15 cellular contexts compared by ENCODE assay signal in genomic region chr13:35014606-35015005, GRCh38.
DNase-seq lines count a peak whose midpoint lies in the region; ATAC-seq and TF ChIP-seq lines count a peak whose summit lies in the region.
"Had no signal": no experiment of that assay in that cellular context is flagged by ENCODE, and none has a peak within 500 bp of the region (broad histone marks: within the 10 kb centered on the region; RNA-seq: fewer than 3 reads in every experiment).

No MANE protein-coding gene starts in this region.

- H3F3A ChIP-seq in neural progenitor cell (ENCODE audit: low read depth), result peaks cover 14% of the 10 kb centered on the region

- H3K4me1 Mint-ChIP-seq in neural progenitor cell, result peaks cover 18% of the 10 kb centered on the region

- H3K36me3 ChIP-seq in GM06990 (ENCODE audit: control insufficient read depth, insufficient read depth, low read length), result no peaks in the 10 kb centered on the region
- no peaks in the 10 kb centered on the region for H3K36me3 ChIP-seq in neural progenitor cell

- no peak for ATAC-seq in HG02678 (IDR thresholded peaks at IDR 0.05; ENCODE audit: unreplicated experiment)
- ATAC-seq in GM18909 (IDR thresholded peaks at IDR 0.05; ENCODE audit: poor library complexity, unreplicated experiment), result no peak
- ATAC-seq: A549, K562, T-helper 17 cell had no signal

- no peak overlapping the region for H3K4me3 ChIP-seq in GM06990 (replicated peaks; ENCODE audit: low read depth, low read length)
- H3K4me3 ChIP-seq in neural progenitor cell, result no peak overlapping the region
- H3K4me3 ChIP-seq: A549, K562 had no signal

- no peak overlapping the region for H3K27ac Mint-ChIP-seq in neural progenitor cell
- H3K27ac Mint-ChIP-seq: T-helper 17 cell had no signal

- no peak overlapping the region for H3K9ac ChIP-seq in neural progenitor cell

- H3K79me2 ChIP-seq in neural progenitor cell (ENCODE audit: low read depth), result peaks cover 82% of the 10 kb centered on the region

- no peaks in the 10 kb centered on the region for H3K36me3 Mint-ChIP-seq in neural progenitor cell

- no peak for TF ChIP-seq CTCF in GM06990 (IDR thresholded peaks at IDR 0.05; ENCODE audit: insufficient read depth, low read length, poor library complexity, severe bottlenecking)
- no peak for TF ChIP-seq CTCF in neural progenitor cell (IDR thresholded peaks at IDR 0.05)

- H3K27me3 ChIP-seq in GM06990 (replicated peaks; ENCODE audit: control insufficient read depth, insufficient read depth, low read length) (no peaks in the 10 kb centered on the region), neural progenitor cell (no peaks in the 10 kb centered on the region)

- H3K9me3 ChIP-seq in neural progenitor cell (ENCODE audit: low read depth), result no peaks in the 10 kb centered on the region
- H3K9me3 ChIP-seq: A549 had no signal

- H3K4me1 ChIP-seq in neural progenitor cell, result peaks cover 22% of the 10 kb centered on the region

- DNase-seq in NCI-H524 (lab: John Stamatoyannopoulos, UW), result peak; percentile 18 to 52
- DNase-seq in NCI-H524 treated with DMSO at 0.1 percent for 48 hours (lab: John Stamatoyannopoulos, UW), result no peak
- peak; percentile 1 for DNase-seq in GM06990 (ENCODE audit: extremely low read depth, insufficient read length)
- peak; percentile 37 for DNase-seq in SK-N-DZ (ENCODE audit: low spot score)
- peak; percentile 13 for DNase-seq in neural progenitor cell (ENCODE audit: low spot score)
- DNase-seq in NCI-H2029 (lab: John Stamatoyannopoulos, UW), result no peak
- DNase-seq: DND-41, HCEC 1CT, NCI-H1694 treated with DMSO at 0.1 percent for 48 hours, SHP77 treated with DMSO at 0.1 percent for 48 hours, T-helper 17 cell had no signal

- H3K27me3 Mint-ChIP-seq in neural progenitor cell (ENCODE audit: insufficient read depth, low read depth), result no peaks in the 10 kb centered on the region
- H3K27me3 Mint-ChIP-seq: T-helper 17 cell had no signal

- H4K20me1 ChIP-seq in neural progenitor cell (ENCODE audit: low read depth), result peaks cover 22% of the 10 kb centered on the region

- H3K27ac ChIP-seq in neural progenitor cell, result peak overlapping the region; percentile 27
- H3K27ac ChIP-seq: A549 had no signal

- no peak overlapping the region for H3K4me2 ChIP-seq in neural progenitor cell
- H3K4me2 ChIP-seq: A549 had no signal

- no peak overlapping the region for H3K4me3 Mint-ChIP-seq in neural progenitor cell
- H3K4me3 Mint-ChIP-seq: T-helper 17 cell had no signal

- H2AFZ ChIP-seq in neural progenitor cell (replicated peaks), result no peak overlapping the region

- no peaks in the 10 kb centered on the region for H3K9me3 Mint-ChIP-seq in neural progenitor cell

Comparison
In these comparisons a context has a peak if more than half of its experiments do, and no peak if none do; other contexts are left out.
1. DNase-seq: peak in NCI-H524 (2 of 2), GM06990 (single experiment), SK-N-DZ (single experiment) and neural progenitor cell (single experiment); none in NCI-H524 treated with DMSO at 0.1 percent for 48 hours (single experiment) and NCI-H2029 (single experiment).